In the genomic region with DNA sequence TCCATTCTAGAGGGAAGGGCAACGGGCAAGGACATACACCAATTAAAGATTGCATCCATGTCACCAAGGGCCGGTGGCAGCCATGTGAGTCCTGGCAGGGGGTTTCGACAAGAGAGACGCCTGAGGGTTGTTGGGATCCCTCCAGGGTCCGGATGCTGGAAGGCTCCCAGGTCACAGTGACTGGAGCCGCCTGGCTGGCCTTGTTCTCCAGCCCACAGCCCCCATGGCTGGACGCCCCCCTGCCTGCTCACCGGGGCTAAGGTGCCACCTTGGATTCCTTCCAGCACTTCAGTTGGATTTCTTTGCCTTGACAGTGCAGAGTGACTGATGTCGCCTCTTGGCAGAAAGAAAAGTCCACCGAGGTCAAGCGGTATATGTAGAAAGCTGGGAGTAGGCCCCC, we compare ENCODE assay signal across 32 cellular contexts. TPM values are rescaled to one million over a fixed set of nuclear protein-coding genes. Genes with fewer than 3 reads are reported as not detected.
"Had no signal": no experiment of that assay in that cellular context is flagged by ENCODE, and none has a peak within 500 bp of the region (broad histone marks: within the 10 kb centered on the region; RNA-seq: fewer than 3 reads in every experiment).

No MANE protein-coding gene starts in this region.

- DNase-seq: activated B cell treated with CpG ODN at 0.5 μM for 24 hours; activated CD4-positive, alpha-beta T cell treated with anti-CD3 and anti-CD28 coated beads for 48 hours; activated CD4-positive, alpha-beta T cell treated with anti-CD3 and anti-CD28 coated beads, Interleukin-2, amount 50 U/mL, for 1 hour; activated CD4-positive, alpha-beta T cell treated with anti-CD3 and anti-CD28 coated beads, Interleukin-2, amount 50 U/mL, for 48 hours; activated CD8-positive, alpha-beta memory T cell treated with anti-CD3 and anti-CD28 coated beads for 24 hours; activated CD8-positive, alpha-beta T cell treated with anti-CD3 and anti-CD28 coated beads for 36 hours; activated effector memory CD4-positive, alpha-beta T cell treated with Interleukin-2 at 50 U/mL for 16 hours; activated gamma-delta T cell treated with Interleukin-2 at 50 U/mL for 16 hours; activated naive CD4-positive, alpha-beta T cell treated with anti-CD3 and anti-CD28 coated beads, Interleukin-2, amount 50 U/mL, for 16 hours; activated naive CD4-positive, alpha-beta T cell treated with Interleukin-2 at 50 U/mL for 16 hours; activated T-cell treated with anti-CD3 and anti-CD28 coated beads, Interleukin-2, amount 50 U/mL, for 4 hours; amniotic stem cell; anterior cingulate cortex; body of pancreas; central memory CD4-positive, alpha-beta T cell; cortex of kidney; dermis blood vessel endothelial cell; effector CD4-positive, alpha-beta T cell; effector memory CD8-positive, alpha-beta T cell; erythroblast; foreskin keratinocyte; gastrocnemius medialis; glutamatergic neuron; T-helper 1 cell; T-helper 17 cell; T1000; WERI-Rb-1 had no signal

- ATAC-seq: activated CD4-positive, CD25-positive, alpha-beta regulatory T cell treated with anti-CD3 and anti-CD28 coated beads, Interleukin-2, amount 50 U/mL, for 24 hours; activated CD8-positive, alpha-beta T cell treated with anti-CD3 and anti-CD28 coated beads for 36 hours; activated T-cell treated with anti-CD3 and anti-CD28 coated beads, Interleukin-2, amount 50 U/mL, for 4 hours; activated T-helper 17 cell treated with anti-CD3 and anti-CD28 coated beads, Interleukin-2, amount 50 U/mL, for 72 hours; body of pancreas; effector memory CD8-positive, alpha-beta T cell; foreskin keratinocyte; gastrocnemius medialis; heart right ventricle; T-helper 17 cell had no signal

- H3K36me3 ChIP-seq: cardiac muscle cell, esophagus muscularis mucosa, gastrocnemius medialis, WERI-Rb-1 had no signal

- H3K27ac ChIP-seq: body of pancreas, cardiac muscle cell, esophagus muscularis mucosa, foreskin keratinocyte, gastrocnemius medialis, WERI-Rb-1 had no signal

- H3K4me1 ChIP-seq: body of pancreas, esophagus muscularis mucosa, gastrocnemius medialis had no signal

- H3K27me3 ChIP-seq: body of pancreas, cardiac muscle cell, foreskin keratinocyte, heart right ventricle had no signal

- H3K4me3 ChIP-seq: body of pancreas, cardiac muscle cell, esophagus muscularis mucosa, gastrocnemius medialis, heart right ventricle had no signal

- H3K9me3 ChIP-seq: body of pancreas, esophagus muscularis mucosa, gastrocnemius medialis, heart right ventricle had no signal

RNA-seq across cellular contexts. Expression of gene ANO1, which starts 42.6 kb away (rescaled TPM):
- total RNA-seq: activated B cell treated with CpG ODN at 0.5 μM for 24 hours; activated CD8-positive, alpha-beta T cell treated with anti-CD3 and anti-CD28 coated beads for 36 hours had no signal
